Comparison of ENCODE assay signal across 8 cellular contexts in the genomic region with DNA sequence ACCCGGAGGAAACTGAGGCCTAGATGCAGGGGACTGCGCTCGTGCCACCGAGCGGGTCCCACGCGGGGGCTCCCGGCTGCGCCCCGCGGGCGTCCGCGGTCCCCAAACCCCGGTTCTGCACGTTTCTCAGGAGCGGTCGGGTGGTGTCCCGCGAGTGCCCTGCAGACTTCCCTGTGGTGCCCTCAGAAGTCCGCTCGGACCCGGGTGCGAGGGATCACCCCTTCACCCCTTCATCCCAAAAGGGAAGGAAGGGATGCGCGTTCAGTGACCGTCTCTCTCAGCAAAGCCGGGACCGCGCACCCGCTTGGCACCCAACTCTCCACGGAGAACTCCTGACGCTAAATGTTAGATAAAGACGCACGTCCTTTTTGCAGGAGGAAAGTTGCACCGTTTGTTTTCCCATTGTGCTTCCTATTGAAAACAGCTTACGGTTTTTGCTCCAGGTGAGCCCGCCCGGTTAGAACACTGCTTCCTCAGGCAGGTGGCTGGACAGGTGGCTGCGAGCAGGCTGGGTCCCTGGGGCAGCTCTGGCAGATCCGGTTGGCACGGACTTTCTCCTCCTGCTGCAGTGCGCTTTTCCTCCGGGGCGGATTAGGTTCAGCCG. TPM values are rescaled to one million over a fixed set of nuclear protein-coding genes. Genes with fewer than 3 reads are reported as not detected.
DNase-seq lines count a peak whose midpoint lies in the region; ATAC-seq and TF ChIP-seq lines count a peak whose summit lies in the region.

No MANE protein-coding gene starts in this region.

- H3K27me3 ChIP-seq in fibroblast of lung (ENCODE audit: control insufficient read depth, insufficient read depth, low read length) = no peaks in the 10 kb centered on the region
- no peaks in the 10 kb centered on the region for H3K27me3 ChIP-seq in neuron (ENCODE audit: insufficient read depth, low read length)

- peak; percentile 8 for ATAC-seq in HG03045 (IDR thresholded peaks at IDR 0.05; ENCODE audit: unreplicated experiment)
- ATAC-seq in GM18498 (IDR thresholded peaks at IDR 0.05; ENCODE audit: unreplicated experiment) = no peak

- no peak overlapping the region for H3K27ac ChIP-seq in fibroblast of lung (ENCODE audit: insufficient read depth, low read length)

- H4K20me1 ChIP-seq in fibroblast of lung (ENCODE audit: control insufficient read depth, extremely low read depth, insufficient read depth, low read length) = no peaks in the 10 kb centered on the region

- H3K36me3 ChIP-seq in fibroblast of lung (ENCODE audit: control insufficient read depth, insufficient read depth, low read length) = no peaks in the 10 kb centered on the region
- no peaks in the 10 kb centered on the region for H3K36me3 ChIP-seq in neuron (ENCODE audit: insufficient read depth, low read length)

- H3K4me2 ChIP-seq in fibroblast of lung (ENCODE audit: extremely low read depth, insufficient read depth, low read length) = peak overlapping the region; percentile 87

- no peak overlapping the region for H3K9ac ChIP-seq in fibroblast of lung (ENCODE audit: insufficient read depth, low read length)

- H3K4me3 ChIP-seq in fibroblast of lung (replicated peaks in 1 of 4; ENCODE audit: control extremely low read depth in 1 of 4, insufficient read depth in 1 of 4, low read depth in 3 of 4, low read length in 4 of 4) = peak overlapping the region; percentile 55 to 73 (median 62)
- peak overlapping the region; percentile 74 for H3K4me3 ChIP-seq in neuron (ENCODE audit: low read length)

- H3K4me1 ChIP-seq in fibroblast of lung (ENCODE audit: control insufficient read depth, extremely low read depth, insufficient read depth, low read length) (no peaks in the 10 kb centered on the region), neuron (ENCODE audit: insufficient read depth, low read length) (peaks cover 12% of the 10 kb centered on the region)

- H3K9me3 ChIP-seq in fibroblast of lung (ENCODE audit: control insufficient read depth, insufficient read depth, low read depth, low read length) (no peaks in the 10 kb centered on the region), neuron (ENCODE audit: low read length) (no peaks in the 10 kb centered on the region)

- no peak overlapping the region for H2AFZ ChIP-seq in fibroblast of lung (ENCODE audit: low read length)
- H2AFZ ChIP-seq in neuron (ENCODE audit: low read depth, low read length) = no peak overlapping the region

- peak; percentile 13 for DNase-seq in NCI-H2029 (lab: John Stamatoyannopoulos, UW)
- no peak for DNase-seq in NCI-H2029 treated with DMSO at 0.1 percent for 48 hours (lab: John Stamatoyannopoulos, UW)
- peak; percentile 6 for DNase-seq in activated CD4-positive, alpha-beta T cell treated with anti-CD3 and anti-CD28 coated beads, Interleukin-2, amount 50 U/mL, for 1 hour
- peak; percentile 15 to 27 for DNase-seq in fibroblast of lung (ENCODE audit: low read depth in 2 of 2)
- DNase-seq in Ammon's horn (ENCODE audit: low spot score) = no peak

- no peaks in the 10 kb centered on the region for H3K79me2 ChIP-seq in fibroblast of lung (ENCODE audit: control insufficient read depth, insufficient read depth, low read length)

- TF ChIP-seq CTCF in fibroblast of lung (conservative IDR thresholded peaks at IDR 0.05 in 1 of 2, IDR thresholded peaks at IDR 0.05 in 1 of 2; ENCODE audit: low read depth in 1 of 2, low read length in 2 of 2) = no peak

RNA-seq across cellular contexts. Expression of a gene that starts 0.8 kb away (rescaled TPM):
- 8.2 and 9.9 TPM in 2 replicates for total RNA-seq in fibroblast of lung
- polyA plus RNA-seq in fibroblast of lung = 6.0 and 6.2 TPM in 2 replicates
- 3.8 and 4.3 TPM in 2 replicates for polyA plus RNA-seq in fibroblast of lung (2012)
- 11.1 and 35.9 TPM in 2 replicates for polyA minus RNA-seq in fibroblast of lung (ENCODE audit: low replicate concordance)

RNA-seq across cellular contexts. Expression of a gene that starts 47.5 kb away (rescaled TPM):
- not detected in 2 replicates for total RNA-seq in fibroblast of lung
- not detected in 2 replicates for polyA plus RNA-seq in fibroblast of lung
- polyA plus RNA-seq in fibroblast of lung (2012) = not detected in 2 replicates
- polyA minus RNA-seq in fibroblast of lung (ENCODE audit: low replicate concordance) = not detected in 2 replicates

Comparison
In these comparisons a context has a peak if more than half of its experiments do, and no peak if none do; other contexts are left out.
1. DNase-seq: peak in NCI-H2029 (single experiment), activated CD4-positive, alpha-beta T cell treated with anti-CD3 and anti-CD28 coated beads, Interleukin-2, amount 50 U/mL, for 1 hour (single experiment) and fibroblast of lung (2 of 2); none in NCI-H2029 treated with DMSO at 0.1 percent for 48 hours (single experiment) and Ammon's horn (single experiment).